ENCODE assay signal across 22 cellular contexts in the genomic region with DNA sequence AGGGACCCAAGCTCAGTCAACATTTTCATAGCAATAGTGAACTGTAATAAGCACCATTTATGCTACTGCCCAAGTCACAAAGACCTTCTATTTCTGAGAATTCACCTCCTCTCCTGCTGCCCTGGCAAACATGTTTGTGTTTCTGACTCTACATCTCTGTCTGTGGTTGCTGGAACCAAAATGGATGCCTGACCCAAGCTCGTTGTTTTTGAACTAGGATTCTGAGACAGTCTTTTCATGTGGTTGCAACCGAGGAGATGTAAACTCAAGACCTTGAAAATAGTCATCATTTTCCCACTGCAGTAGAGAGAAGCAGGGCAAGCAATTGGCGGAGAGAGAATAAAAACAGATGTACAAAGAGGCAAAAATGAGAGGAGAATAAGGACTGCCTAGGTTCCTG.
DNase-seq lines count a peak whose midpoint lies in the region; ATAC-seq and TF ChIP-seq lines count a peak whose summit lies in the region.
"Had no signal": no experiment of that assay in that cellular context is flagged by ENCODE, and none has a peak within 500 bp of the region (broad histone marks: within the 10 kb centered on the region; RNA-seq: fewer than 3 reads in every experiment).

No MANE protein-coding gene starts in this region.

- no peaks in the 10 kb centered on the region for H3K9me3 Mint-ChIP-seq in type B pancreatic cell

- H3K27me3 Mint-ChIP-seq in type B pancreatic cell: no peaks in the 10 kb centered on the region
- H3K27me3 Mint-ChIP-seq: CD4-positive, alpha-beta memory T cell; CD4-positive, CD25-positive, alpha-beta regulatory T cell had no signal

- peak overlapping the region; percentile 36 for H2AFZ ChIP-seq in neuronal stem cell (ENCODE audit: low read length)

- H3K4me1 Mint-ChIP-seq in type B pancreatic cell (ENCODE audit: unreplicated experiment): peaks cover 4% of the 10 kb centered on the region
- H3K4me1 Mint-ChIP-seq: CD14-positive monocyte; CD4-positive, alpha-beta memory T cell; CD4-positive, CD25-positive, alpha-beta regulatory T cell; CD8-positive, alpha-beta memory T cell had no signal

- no peak for ATAC-seq in HG02588 (IDR thresholded peaks at IDR 0.05; ENCODE audit: unreplicated experiment)
- ATAC-seq: A549 had no signal

- H3K27me3 ChIP-seq in neuronal stem cell (ENCODE audit: control insufficient read depth in 3 of 3, insufficient read depth in 3 of 3, low read depth in 1 of 3, low read length in 3 of 3): no peaks in the 10 kb centered on the region
- H3K27me3 ChIP-seq: BE2C, BLaER1 had no signal

- H3K14ac ChIP-seq in neuronal stem cell (ENCODE audit: low read length): no peak overlapping the region

- H2BK12ac ChIP-seq in neuronal stem cell (ENCODE audit: low read length): no peak overlapping the region

- H3K4me1 ChIP-seq in neuronal stem cell (ENCODE audit: control insufficient read depth in 2 of 2, insufficient read depth in 1 of 2, low read depth in 1 of 2, low read length in 2 of 2): peaks cover 0 to 2% of the 10 kb centered on the region in 2 donors
- H3K4me1 ChIP-seq: A549, BE2C, BLaER1 had no signal

- no peak overlapping the region for H2BK5ac ChIP-seq in neuronal stem cell (ENCODE audit: low read length)

- H4K8ac ChIP-seq in neuronal stem cell (ENCODE audit: low read depth, low read length): no peak overlapping the region

- H4K91ac ChIP-seq in neuronal stem cell (ENCODE audit: low read depth, low read length, poor library complexity): no peak overlapping the region

- H2BK120ac ChIP-seq in neuronal stem cell (ENCODE audit: low read depth, low read length): no peak overlapping the region

- no peak overlapping the region for H3K27ac ChIP-seq in neuronal stem cell (replicated peaks; ENCODE audit: low read length)
- H3K27ac ChIP-seq: 22Rv1, A549, BLaER1 had no signal

- peaks cover 5 to 9% of the 10 kb centered on the region in 2 donors for H3K36me3 ChIP-seq in neuronal stem cell (replicated peaks in 1 of 2; ENCODE audit: control insufficient read depth in 2 of 2, insufficient read depth in 2 of 2, low read length in 2 of 2)
- H3K36me3 ChIP-seq: BE2C had no signal

- H3K4me3 ChIP-seq in AG10803 (ENCODE audit: low read length) (no peak overlapping the region), neuronal stem cell (ENCODE audit: low read length in 2 of 2) (no peak overlapping the region)
- no peak overlapping the region for H3K4me3 ChIP-seq in Jurkat, Clone E6-1 (ENCODE audit: low read length)
- H3K4me3 ChIP-seq: A549, BLaER1 had no signal

- no peak overlapping the region for H3K23ac ChIP-seq in neuronal stem cell (ENCODE audit: low read depth, low read length, poor library complexity)

- no peak overlapping the region for H3K27ac Mint-ChIP-seq in type B pancreatic cell
- H3K27ac Mint-ChIP-seq: CD14-positive monocyte; CD4-positive, CD25-positive, alpha-beta regulatory T cell; CD8-positive, alpha-beta memory T cell had no signal

- H3K36me3 Mint-ChIP-seq in type B pancreatic cell: no peaks in the 10 kb centered on the region
- H3K36me3 Mint-ChIP-seq: CD14-positive monocyte had no signal

- no peak overlapping the region for H3K4me2 ChIP-seq in neuronal stem cell (ENCODE audit: insufficient read depth, low read length, poor library complexity, severe bottlenecking)
- H3K4me2 ChIP-seq: A549, BLaER1 had no signal

- H2AK5ac ChIP-seq in neuronal stem cell (ENCODE audit: low read depth, low read length): no peak overlapping the region

- H3K79me1 ChIP-seq in neuronal stem cell (ENCODE audit: low read depth, low read length): no peaks in the 10 kb centered on the region

- DNase-seq in AG10803 (ENCODE audit: low read depth) (peak; percentile 5), astrocyte of the hippocampus (ENCODE audit: low read depth, low spot score) (peak; percentile 24), neuronal stem cell (ENCODE audit: low spot score) (no peak), NCI-H524 (lab: John Stamatoyannopoulos, UW) (no peak), type B pancreatic cell (ENCODE audit: extremely low spot score, unreplicated experiment) (no peak)
- DNase-seq in Jurkat, Clone E6-1 (ENCODE audit: low read depth, low spot score): peak; percentile 51
- DNase-seq: BE2C; C1 segment of cervical spinal cord; CD4-positive, alpha-beta memory T cell; CD4-positive, CD25-positive, alpha-beta regulatory T cell; CD8-positive, alpha-beta memory T cell; COR-L47; DMS 273 treated with DMSO at 0.1 percent for 48 hours; DMS153; DMS53; DMS79; GF-D8 had no signal

- no peak overlapping the region for H3K4me3 Mint-ChIP-seq in type B pancreatic cell
- H3K4me3 Mint-ChIP-seq: CD14-positive monocyte; CD4-positive, CD25-positive, alpha-beta regulatory T cell; CD8-positive, alpha-beta memory T cell had no signal

- H3K9me3 ChIP-seq in neuronal stem cell (replicated peaks in 1 of 2; ENCODE audit: control insufficient read depth in 2 of 2, insufficient read depth in 1 of 2, low read depth in 1 of 2, low read length in 2 of 2): peaks cover 0 to 3% of the 10 kb centered on the region in 2 donors
- H3K9me3 ChIP-seq: A549, BE2C, BLaER1 had no signal

- no CpG with 5 or more reads among the region's 3 CpGs for WGBS in neuronal stem cell (ENCODE audit: extremely low coverage in 2 of 2, insufficient read length in 2 of 2, insufficient replicate concordance in 1 of 2), 2 donors

- no peak overlapping the region for H2BK15ac ChIP-seq in neuronal stem cell (ENCODE audit: low read length)

- H3K18ac ChIP-seq in neuronal stem cell (ENCODE audit: low read length): no peak overlapping the region

- TF ChIP-seq CTCF in AG10803 (conservative IDR thresholded peaks at IDR 0.05; ENCODE audit: low read length) (no peak), type B pancreatic cell (conservative IDR thresholded peaks at IDR 0.05) (no peak)

- no peak overlapping the region for H3K9ac ChIP-seq in neuronal stem cell (ENCODE audit: low read depth, low read length, poor library complexity)
- H3K9ac ChIP-seq: BLaER1 had no signal

- no peak overlapping the region for H3K4ac ChIP-seq in neuronal stem cell (ENCODE audit: low read length)

Comparison
In these comparisons a context has a peak if more than half of its experiments do, and no peak if none do; other contexts are left out.
1. DNase-seq: peak in AG10803 (single experiment), Jurkat, Clone E6-1 (single experiment) and astrocyte of the hippocampus (single experiment); none in neuronal stem cell (single experiment), NCI-H524 (0 of 2) and type B pancreatic cell (single experiment).